1 cellular context compared by ENCODE assay signal in genomic region chr12:131829351-131829794, GRCh38.
TF ChIP-seq lines count a peak whose summit lies in the region.

No MANE protein-coding gene starts in this region.

TF ChIP-seq in HEK293, 187 proteins besides CTCF, POLR2A, EP300 and RAD21 (continued from another document):
- TF ChIP-seq PATZ1 (tag by site-specific recombination; IDR thresholded peaks at IDR 0.05) (peak; percentile 26), ZNF837 (tag by site-specific recombination; IDR thresholded peaks at IDR 0.05) (no peak), ZNF24 (tag by site-specific recombination; IDR thresholded peaks at IDR 0.05) (no peak), ZNF549 (tag by site-specific recombination; IDR thresholded peaks at IDR 0.05) (no peak), KLF17 (tag by site-specific recombination; IDR thresholded peaks at IDR 0.05) (no peak), AEBP2 (tag by site-specific recombination; IDR thresholded peaks at IDR 0.05; ENCODE audit: borderline replicate concordance) (no peak), ZNF221 (tag by site-specific recombination; IDR thresholded peaks at IDR 0.05; ENCODE audit: borderline replicate concordance) (no peak), PRDM4 (tag by site-specific recombination; IDR thresholded peaks at IDR 0.05) (no peak), BCL11B (tag by site-specific recombination; IDR thresholded peaks at IDR 0.05; ENCODE audit: low read depth) (peak; percentile 71), ZNF792 (tag by site-specific recombination; IDR thresholded peaks at IDR 0.05) (no peak), ZNF114 (tag by site-specific recombination; IDR thresholded peaks at IDR 0.05) (no peak), ZEB2 (tag by site-specific recombination; IDR thresholded peaks at IDR 0.05) (0 out of 2 replicates have a peak, but pooled peaks have one; percentile 18), ZNF335 (tag by site-specific recombination; conservative IDR thresholded peaks at IDR 0.05) (no peak), ZNF223 (tag by site-specific recombination; IDR thresholded peaks at IDR 0.05) (no peak), ZNF558 (tag by site-specific recombination; IDR thresholded peaks at IDR 0.05) (no peak), HOXD13 (CRISPR knock-in tag; IDR thresholded peaks at IDR 0.05; ENCODE audit: borderline replicate concordance) (no peak), ZIC2 (tag by site-specific recombination; IDR thresholded peaks at IDR 0.05) (peak; percentile 84), ZNF623 (tag by site-specific recombination; IDR thresholded peaks at IDR 0.05) (no peak), PRDM10 (tag by site-specific recombination; IDR thresholded peaks at IDR 0.05) (peak; percentile 54; the same call in 1 of the 2 replicates), ZNF645 (tag by site-specific recombination; IDR thresholded peaks at IDR 0.05) (no peak), ZNF169 (tag by site-specific recombination; IDR thresholded peaks at IDR 0.05) (no peak), GLIS1 (tag by site-specific recombination; IDR thresholded peaks at IDR 0.05) (peak; percentile 51; the same call in 1 of the 2 replicates), ZBTB8A (tag by site-specific recombination; IDR thresholded peaks at IDR 0.05) (peak; percentile 17; the same call in 1 of the 2 replicates), ZNF184 (tag by site-specific recombination; IDR thresholded peaks at IDR 0.05) (no peak), ZNF488 (tag by site-specific recombination; IDR thresholded peaks at IDR 0.05) (no peak), TSHZ1 (tag by site-specific recombination; IDR thresholded peaks at IDR 0.05; ENCODE audit: borderline replicate concordance) (no peak), HIC1 (tag by site-specific recombination; IDR thresholded peaks at IDR 0.05) (no peak), ZFP37 (tag by site-specific recombination; IDR thresholded peaks at IDR 0.05) (no peak), OSR2 (tag by site-specific recombination; IDR thresholded peaks at IDR 0.05) (peak; percentile 25), ZNF473 (tag by site-specific recombination; IDR thresholded peaks at IDR 0.05) (no peak), ZNF26 (tag by site-specific recombination; IDR thresholded peaks at IDR 0.05) (no peak), ZNF530 (tag by site-specific recombination; IDR thresholded peaks at IDR 0.05; ENCODE audit: low read depth) (no peak), GLI4 (tag by site-specific recombination; IDR thresholded peaks at IDR 0.05) (no peak), ZNF423 (tag by site-specific recombination; IDR thresholded peaks at IDR 0.05) (peak; percentile 9; the same call in 1 of the 2 replicates), GLIS2 (tag by site-specific recombination; IDR thresholded peaks at IDR 0.05) (peak; percentile 70), ZNF580 (tag by site-specific recombination; IDR thresholded peaks at IDR 0.05) (no peak), ZBTB20 (tag by site-specific recombination; IDR thresholded peaks at IDR 0.05) (no peak)
